ENCODE assay signal across 1 cellular context in the genomic region with DNA sequence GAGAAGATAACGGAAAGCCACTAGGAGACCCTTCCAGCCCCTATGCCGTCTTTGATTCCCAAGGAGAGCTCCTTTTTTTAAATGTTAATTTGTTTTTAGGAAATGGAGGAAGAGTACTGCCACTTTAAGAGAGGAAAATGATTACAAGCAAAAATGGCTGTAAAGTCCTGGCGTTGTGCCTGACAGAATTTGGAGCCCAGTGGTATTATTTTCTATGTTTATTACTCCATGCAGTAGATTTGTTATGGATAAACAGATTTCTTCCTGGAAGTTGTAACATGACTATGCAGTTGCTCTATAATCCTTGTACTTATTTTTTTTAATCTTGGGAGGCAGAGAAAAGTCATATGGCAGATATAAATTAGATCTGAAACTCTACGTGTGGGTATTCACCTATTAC.
TF ChIP-seq lines count a peak whose summit lies in the region.

No MANE protein-coding gene starts in this region.

TF ChIP-seq in IMR-90, 13 proteins besides CTCF, POLR2A, EP300 and RAD21 (continued from another document):
- TF ChIP-seq SMC3 (IDR thresholded peaks at IDR 0.05; ENCODE audit: low read depth, low read length) (no peak), MAZ (IDR thresholded peaks at IDR 0.05; ENCODE audit: borderline replicate concordance, low read depth, low read length) (no peak), RFX5 (IDR thresholded peaks at IDR 0.05; ENCODE audit: low read depth, low read length) (no peak)
- TF ChIP-seq, protein P1, sequence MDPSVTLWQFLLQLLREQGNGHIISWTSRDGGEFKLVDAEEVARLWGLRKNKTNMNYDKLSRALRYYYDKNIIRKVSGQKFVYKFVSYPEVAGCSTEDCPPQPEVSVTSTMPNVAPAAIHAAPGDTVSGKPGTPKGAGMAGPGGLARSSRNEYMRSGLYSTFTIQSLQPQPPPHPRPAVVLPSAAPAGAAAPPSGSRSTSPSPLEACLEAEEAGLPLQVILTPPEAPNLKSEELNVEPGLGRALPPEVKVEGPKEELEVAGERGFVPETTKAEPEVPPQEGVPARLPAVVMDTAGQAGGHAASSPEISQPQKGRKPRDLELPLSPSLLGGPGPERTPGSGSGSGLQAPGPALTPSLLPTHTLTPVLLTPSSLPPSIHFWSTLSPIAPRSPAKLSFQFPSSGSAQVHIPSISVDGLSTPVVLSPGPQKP (IDR thresholded peaks at IDR 0.05; ENCODE audit: borderline replicate concordance, low read depth, low read length) = no peak
